1 cellular context compared by ENCODE assay signal in genomic region chr3:52683611-52684010, GRCh38.
TF ChIP-seq lines count a peak whose summit lies in the region.

No MANE protein-coding gene starts in this region.

TF ChIP-seq in endothelial cell of umbilical vein, 7 proteins besides CTCF, POLR2A, EP300 and RAD21:
- TF ChIP-seq GATA2 (IDR thresholded peaks at IDR 0.05; ENCODE audit: insufficient read depth, insufficient read length, low read depth, low read length) (no peak), JUN (IDR thresholded peaks at IDR 0.05; ENCODE audit: borderline replicate concordance, insufficient read depth, insufficient read length, low read depth) (no peak), EZH2 (IDR thresholded peaks at IDR 0.05; ENCODE audit: borderline replicate concordance, low read depth, low read length, severe bottlenecking) (no peak), MYC (IDR thresholded peaks at IDR 0.05; ENCODE audit: low read depth, low read length) (no peak), POLR2AphosphoS5 (IDR thresholded peaks at IDR 0.05; ENCODE audit: insufficient read depth, low read depth, low read length) (no peak), FOS (IDR thresholded peaks at IDR 0.05; ENCODE audit: borderline replicate concordance, insufficient read depth, low read length) (no peak), MAX (IDR thresholded peaks at IDR 0.05; ENCODE audit: insufficient read depth, insufficient read length) (no peak)
